ENCODE assay signal across 8 cellular contexts in genomic region chr4:183200453-183200852, GRCh38.
DNase-seq lines count a peak whose midpoint lies in the region; ATAC-seq and TF ChIP-seq lines count a peak whose summit lies in the region.
"Had no signal": no experiment of that assay in that cellular context is flagged by ENCODE, and none has a peak within 500 bp of the region (broad histone marks: within the 10 kb centered on the region; RNA-seq: fewer than 3 reads in every experiment).

No MANE protein-coding gene starts in this region.

- no peaks in the 10 kb centered on the region for H3K4me1 ChIP-seq in upper lobe of right lung
- peaks cover 0 to 3% (median 0%) of the 10 kb centered on the region in 6 donors for H3K4me1 ChIP-seq in spleen

- H3K36me3 ChIP-seq in upper lobe of right lung (no peaks in the 10 kb centered on the region), spleen (no peaks in the 10 kb centered on the region)

- TF ChIP-seq POLR2A in spleen (IDR thresholded peaks at IDR 0.05): no peak

- no peak for TF ChIP-seq CTCF in upper lobe of right lung (IDR thresholded peaks at IDR 0.05)
- TF ChIP-seq CTCF in spleen (IDR thresholded peaks at IDR 0.05 in 8 of 11, conservative IDR thresholded peaks at IDR 0.05 in 3 of 11): no peak

- DNase-seq in HS-5 (ENCODE audit: low read depth) (peak; percentile 50), brain pericyte (ENCODE audit: low read depth, low spot score) (peak; percentile 87), kidney tubule cell (ENCODE audit: low spot score) (peak; percentile 95), upper lobe of right lung (peak; percentile 88), spleen (no peak), NCI-H1436 (lab: John Stamatoyannopoulos, UW) (no peak)
- DNase-seq: activated CD8-positive, alpha-beta memory T cell treated with anti-CD3 and anti-CD28 coated beads, Interleukin-2, amount 10 ng/mL, durations not matched to agents 7 days and 5 days had no signal

- ATAC-seq in upper lobe of right lung (peak; percentile 92), GM21723 (IDR thresholded peaks at IDR 0.05; ENCODE audit: unreplicated experiment) (no peak)
- ATAC-seq: activated CD8-positive, alpha-beta memory T cell treated with anti-CD3 and anti-CD28 coated beads, Interleukin-2, amount 10 ng/mL, durations not matched to agents 7 days and 5 days had no signal

- H3K9me3 ChIP-seq in upper lobe of right lung (no peaks in the 10 kb centered on the region), spleen (no peaks in the 10 kb centered on the region)

- intact Hi-C loops in upper lobe of right lung (cut with DNase I): no loop called here
- intact Hi-C loops in spleen (cut with DNase I; ENCODE audit: low total_unique reads): no loop called here

- no peak overlapping the region for H3K27ac ChIP-seq in upper lobe of right lung
- no peak overlapping the region for H3K27ac ChIP-seq in spleen

- H3K4me3 ChIP-seq in upper lobe of right lung: no peak overlapping the region
- no peak overlapping the region for H3K4me3 ChIP-seq in spleen

- H3K27me3 ChIP-seq in upper lobe of right lung (no peaks in the 10 kb centered on the region), spleen (replicated peaks in 1 of 7) (no peaks in the 10 kb centered on the region)

- WGBS in spleen, 5 donors: 25 to 76% (median 58%) methylated on average over 4 of the region's 4 CpGs

Comparison
In these comparisons a context has a peak if more than half of its experiments do, and no peak if none do; other contexts are left out.
1. DNase-seq: peak in HS-5 (single experiment), brain pericyte (single experiment), kidney tubule cell (single experiment) and upper lobe of right lung (single experiment); none in spleen (single experiment) and NCI-H1436 (single experiment).